In the genomic region with DNA sequence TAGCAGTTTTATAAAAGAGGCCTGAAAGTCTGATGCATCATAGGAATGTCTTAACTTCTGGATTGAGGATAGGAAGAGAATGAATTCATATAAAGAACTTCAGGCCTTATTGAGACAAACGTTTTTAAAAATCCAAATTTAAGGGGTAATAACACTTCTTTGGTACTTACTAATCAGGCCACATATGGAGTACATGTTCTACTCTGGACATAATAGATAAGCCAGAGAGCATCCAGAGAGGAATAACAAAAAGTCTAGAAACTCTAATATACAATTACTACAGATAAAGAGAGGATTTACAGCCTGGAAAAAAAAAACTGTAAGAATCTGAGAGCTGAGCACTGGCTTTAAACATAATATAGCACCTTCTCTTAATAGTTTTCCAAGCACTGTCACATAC, we compare ENCODE assay signal across 22 cellular contexts. TPM values are rescaled to one million over a fixed set of nuclear protein-coding genes. Genes with fewer than 3 reads are reported as not detected.
A peak's percentile ranks its signal among the peaks of the same experiment; 100 is the strongest.
DNase-seq lines count a peak whose midpoint lies in the region; FAIRE-seq and TF ChIP-seq lines count a peak whose summit lies in the region.
"Had no signal": no experiment of that assay in that cellular context is flagged by ENCODE, and none has a peak within 500 bp of the region (broad histone marks: within the 10 kb centered on the region; RNA-seq: fewer than 3 reads in every experiment).

No MANE protein-coding gene starts in this region.

- BruUV-seq in A673 (replicated peaks; lab: Mats Ljungman, UMichigan), result no TSS peak

- no peak for FAIRE-seq in RCC 7860 (lab: Jason Lieb, UNC)
- FAIRE-seq: astrocyte had no signal

- H3K4me1 ChIP-seq in A673 (ENCODE audit: insufficient read depth, low read length, poor library complexity, severe bottlenecking), result peaks cover 14% of the 10 kb centered on the region
- peaks cover 45% of the 10 kb centered on the region for H3K4me1 ChIP-seq in CD4-positive, alpha-beta memory T cell (ENCODE audit: insufficient read depth, low read length)

- H3K27ac ChIP-seq in A673 (ENCODE audit: low read depth, low read length, poor library complexity, severe bottlenecking), result peak overlapping the region; percentile 5
- no peak overlapping the region for H3K27ac ChIP-seq in CD4-positive, alpha-beta memory T cell (ENCODE audit: low read depth, low read length)
- H3K27ac ChIP-seq: ovary, sigmoid colon, tibial artery had no signal

- no peak for TF ChIP-seq CTCF in A673 (conservative IDR thresholded peaks at IDR 0.05; ENCODE audit: low read depth, low read length)
- TF ChIP-seq CTCF in mesothelial cell of epicardium (IDR thresholded peaks at IDR 0.05; ENCODE audit: unreplicated experiment), result no peak
- TF ChIP-seq CTCF in chondrocyte (IDR thresholded peaks at IDR 0.05), result no peak

- peak overlapping the region in 1 of 7 donors; percentile 25 for H3K27ac Mint-ChIP-seq in CD4-positive, alpha-beta memory T cell
- H3K27ac Mint-ChIP-seq in mesothelial cell of epicardium (peak overlapping the region; percentile 56), chondrocyte (ENCODE audit: unreplicated experiment) (no peak overlapping the region)
- H3K27ac Mint-ChIP-seq: activated CD4-positive, alpha-beta T cell treated with anti-CD3 and anti-CD28 coated beads, Interleukin-2, amount 10 ng/mL, durations not matched to agents 7 days and 5 days; stimulated activated memory B cell treated with anti-CD40 and anti-IgM and Interleukin-4, amounts not matched to agents 10 μg/mL and 1 μg/mL and 100 μg/mL, for 72 hours had no signal

- no peaks in the 10 kb centered on the region for H3K9me3 ChIP-seq in A673 (ENCODE audit: low read depth, low read length, poor library complexity, severe bottlenecking)
- no peaks in the 10 kb centered on the region for H3K9me3 ChIP-seq in CD4-positive, alpha-beta memory T cell (ENCODE audit: control insufficient read depth in 1 of 2, low read length in 2 of 2)
- H3K9me3 ChIP-seq: mucosa of descending colon, ovary, sigmoid colon, tibial artery had no signal

- intact Hi-C loops in A673 (cut with micrococcal nuclease; ENCODE audit: unreplicated experiment), result no loop called here
- intact Hi-C loops in CD4-positive, alpha-beta memory T cell (cut with micrococcal nuclease), result loop anchor here (5.0 kb wide), 1 partner anchor 686 kb away; a partner anchor contains a TSS

- peak overlapping the region in 5 of 8 donors; percentile 11 to 93 (median 31) for H3K4me3 Mint-ChIP-seq in CD4-positive, alpha-beta memory T cell
- H3K4me3 Mint-ChIP-seq in mesothelial cell of epicardium (no peak overlapping the region), chondrocyte (ENCODE audit: unreplicated experiment) (no peak overlapping the region)

- H3K27me3 ChIP-seq in A673 (replicated peaks; ENCODE audit: insufficient read depth, low read depth, low read length, poor library complexity), result no peaks in the 10 kb centered on the region
- H3K27me3 ChIP-seq in CD4-positive, alpha-beta memory T cell (ENCODE audit: insufficient read depth, low read length), result no peaks in the 10 kb centered on the region
- H3K27me3 ChIP-seq: ovary, sigmoid colon, tibial artery had no signal

- peaks cover 37 to 70% (median 58%) of the 10 kb centered on the region in 4 donors for H3K4me1 Mint-ChIP-seq in CD4-positive, alpha-beta memory T cell
- H3K4me1 Mint-ChIP-seq in mesothelial cell of epicardium (peaks cover 29% of the 10 kb centered on the region), chondrocyte (ENCODE audit: low read depth) (peaks cover 28% of the 10 kb centered on the region)

- H3K36me3 Mint-ChIP-seq in CD4-positive, alpha-beta memory T cell, result peaks cover 18 to 22% of the 10 kb centered on the region in 2 donors
- H3K36me3 Mint-ChIP-seq in mesothelial cell of epicardium (peaks cover 11% of the 10 kb centered on the region), chondrocyte (ENCODE audit: low read depth) (no peaks in the 10 kb centered on the region)

- H3K27me3 Mint-ChIP-seq in CD4-positive, alpha-beta memory T cell, result no peaks in the 10 kb centered on the region
- no peaks in the 10 kb centered on the region for H3K27me3 Mint-ChIP-seq in mesothelial cell of epicardium (ENCODE audit: low read depth)
- no peaks in the 10 kb centered on the region for H3K27me3 Mint-ChIP-seq in chondrocyte (ENCODE audit: low read depth)
- H3K27me3 Mint-ChIP-seq: activated CD4-positive, alpha-beta T cell treated with anti-CD3 and anti-CD28 coated beads, Interleukin-2, amount 10 ng/mL, durations not matched to agents 7 days and 5 days; stimulated activated memory B cell treated with anti-CD40 and anti-IgM and Interleukin-4, amounts not matched to agents 10 μg/mL and 1 μg/mL and 100 μg/mL, for 72 hours had no signal

- POLR2A ChIA-PET in A673 (lab: Charles Lee; ENCODE audit: low non-redundant PET), result no interaction called here
- POLR2A ChIA-PET in CD4-positive, alpha-beta memory T cell (lab: Charles Lee; ENCODE audit: partially characterized antibody), result interaction anchor here (0.9 kb wide), 1 partner anchor 61 kb away, joined by 4 read pairs; no protein-coding TSS in a partner anchor

- CTCF ChIA-PET in A673 (lab: Charles Lee), result no interaction called here
- CTCF ChIA-PET in CD4-positive, alpha-beta memory T cell (lab: Charles Lee; ENCODE audit: partially characterized antibody), result interaction anchor here (3.9 kb wide), 1 partner anchor 12 kb away, joined by 41 read pairs; no protein-coding TSS in a partner anchor

- no peak overlapping the region for H3K4me3 ChIP-seq in A673 (ENCODE audit: low read depth, low read length, poor library complexity, severe bottlenecking)
- H3K4me3 ChIP-seq in CD4-positive, alpha-beta memory T cell (ENCODE audit: low read length in 2 of 2), result no peak overlapping the region
- H3K4me3 ChIP-seq: mucosa of descending colon, ovary, sigmoid colon, tibial artery had no signal

- H3K36me3 ChIP-seq in A673 (ENCODE audit: insufficient read depth, low read length, poor library complexity, severe bottlenecking), result no peaks in the 10 kb centered on the region
- H3K36me3 ChIP-seq in CD4-positive, alpha-beta memory T cell (ENCODE audit: insufficient read depth, low read length), result peaks cover under 1% of the 10 kb centered on the region
- H3K36me3 ChIP-seq: ovary had no signal

- no peaks in the 10 kb centered on the region for H3K9me3 Mint-ChIP-seq in CD4-positive, alpha-beta memory T cell
- H3K9me3 Mint-ChIP-seq in mesothelial cell of epicardium (no peaks in the 10 kb centered on the region), chondrocyte (ENCODE audit: low read depth) (no peaks in the 10 kb centered on the region)
- H3K9me3 Mint-ChIP-seq: activated CD4-positive, alpha-beta T cell treated with anti-CD3 and anti-CD28 coated beads, Interleukin-2, amount 10 ng/mL, durations not matched to agents 7 days and 5 days; H9; stimulated activated memory B cell treated with anti-CD40 and anti-IgM and Interleukin-4, amounts not matched to agents 10 μg/mL and 1 μg/mL and 100 μg/mL, for 72 hours had no signal

- DNase-seq in A673 (ENCODE audit: low spot score), result no peak
- DNase-seq in CD4-positive, alpha-beta memory T cell, result no peak
- peak; percentile 44 for DNase-seq in OCI-M1 (lab: John Stamatoyannopoulos, UW)
- DNase-seq in mesothelial cell of epicardium (ENCODE audit: low spot score in 2 of 2, unreplicated experiment in 2 of 2), result no peak
- DNase-seq in RCC 7860 (ENCODE audit: low spot score), result no peak
- DNase-seq in NOMO-1 (lab: John Stamatoyannopoulos, UW; ENCODE audit: unreplicated experiment in 2 of 2), result no peak
- no peak for DNase-seq in chondrocyte (ENCODE audit: low spot score)
- no peak for DNase-seq in activated naive CD4-positive, alpha-beta T cell treated with anti-CD3 and anti-CD28 coated beads, Interleukin-2, amount 50 U/mL, for 16 hours
- DNase-seq: activated CD4-positive, alpha-beta T cell treated with anti-CD3 and anti-CD28 coated beads, Interleukin-2, amount 10 ng/mL, durations not matched to agents 7 days and 5 days; activated naive CD4-positive, alpha-beta T cell; effector memory CD4-positive, alpha-beta T cell; glutamatergic neuron; H9; mucosa of descending colon; NCI-H187; NCI-H446; NK-92 treated with Interleukin-12 subunit alpha and Interleukin-12 subunit beta, amount 100 ng/mL, for 24 hours; ovary; sigmoid colon; tibial artery had no signal

RNA-seq across cellular contexts. Expression of a gene that starts 2.9 kb away (rescaled TPM):
- total RNA-seq in A673 (2021) (54.8 and 57.0 TPM in 2 replicates), mesothelial cell of epicardium (38.4 to 39.7 TPM (median 38.6 TPM) in 3 replicates), chondrocyte (18.0 to 24.2 TPM (median 18.3 TPM) in 3 replicates)
- total RNA-seq in CD4-positive, alpha-beta memory T cell, result 10 to 100 TPM; 21.5 to 22.8 TPM
- polyA plus RNA-seq in CD4-positive, alpha-beta memory T cell, result 1 to 10 TPM; 6.3 to 9.6 TPM

Comparison
In these comparisons a context has a peak if more than half of its experiments do, and no peak if none do; other contexts are left out.
1. H3K4me3 Mint-ChIP-seq: peak in CD4-positive, alpha-beta memory T cell (5 of 8); none in mesothelial cell of epicardium (single experiment) and chondrocyte (single experiment).